Comparison of ENCODE assay signal across 8 cellular contexts in genomic region chr6:136791296-136792065, GRCh38. TPM values are rescaled to one million over a fixed set of nuclear protein-coding genes. Genes with fewer than 3 reads are reported as not detected.
DNase-seq lines count a peak whose midpoint lies in the region; ATAC-seq, FAIRE-seq and TF ChIP-seq lines count a peak whose summit lies in the region.

No MANE protein-coding gene starts in this region.

- no peak for TF ChIP-seq RAD21 in H1 (IDR thresholded peaks at IDR 0.05 in 1 of 2, conservative IDR thresholded peaks at IDR 0.05 in 1 of 2; ENCODE audit: low read depth in 2 of 2, low read length in 2 of 2)

- no peak overlapping the region for H3K14ac ChIP-seq in H1 (ENCODE audit: insufficient read length)

- H3K23ac ChIP-seq in H1 (ENCODE audit: insufficient read length), result no peak overlapping the region

- TF ChIP-seq EP300 in H1 (IDR thresholded peaks at IDR 0.05; ENCODE audit: borderline replicate concordance in 1 of 2, low read depth in 2 of 2, low read length in 2 of 2), result no peak

- no peak for TF ChIP-seq POLR2A in H1 (IDR thresholded peaks at IDR 0.05; ENCODE audit: control extremely low read depth in 1 of 2, low read depth in 2 of 2, low read length in 2 of 2)

- H3K4me2 ChIP-seq in H1 (ENCODE audit: insufficient read depth in 1 of 2, low read depth in 2 of 2, low read length in 2 of 2), result peak overlapping the region; percentile 71 to 90

- peaks cover 28% of the 10 kb centered on the region for H3K36me3 Mint-ChIP-seq in activated CD8-positive, alpha-beta T cell treated with anti-CD3 and anti-CD28 coated beads, Interleukin-2, amount 10 ng/mL, durations not matched to agents 7 days and 5 days (ENCODE audit: low read depth)
- peaks cover 6% of the 10 kb centered on the region for H3K36me3 Mint-ChIP-seq in mesothelial cell of epicardium

- no peaks in the 10 kb centered on the region for H3K79me2 ChIP-seq in H1 (ENCODE audit: control insufficient read depth in 1 of 2, insufficient read depth in 2 of 2, low read length in 2 of 2)

- H3K27ac ChIP-seq in H1 (ENCODE audit: low read depth, low read length), result no peak overlapping the region

- in situ Hi-C loops in ACHN (cut with HindIII; ENCODE audit: low pct_ligation_motif_present, low pct_unique_long_range_greater_than_20kb, low sequenced_read_pairs), result no loop called here

- no peaks in the 10 kb centered on the region for H3K9me3 Mint-ChIP-seq in activated CD8-positive, alpha-beta T cell treated with anti-CD3 and anti-CD28 coated beads, Interleukin-2, amount 10 ng/mL, durations not matched to agents 7 days and 5 days (ENCODE audit: insufficient read depth)
- H3K9me3 Mint-ChIP-seq in mesothelial cell of epicardium, result peaks cover 6% of the 10 kb centered on the region

- H3K4me3 ChIP-seq in H1 (ENCODE audit: extremely low read depth in 1 of 4, insufficient read depth in 2 of 4, low read depth in 3 of 4, low read length in 4 of 4), result peak overlapping the region; percentile 42 to 78 (median 70)

- no peak overlapping the region for H2BK120ac ChIP-seq in H1 (replicated peaks; ENCODE audit: low read depth, low read length)

- no peak overlapping the region for H4K8ac ChIP-seq in H1 (ENCODE audit: extremely low read depth, insufficient read depth, low read length)

- 0 out of 7 replicates have a peak, but pooled peaks cover 0 to 9% (median 1%) of the 10 kb centered on the region in 4 experiments for H3K4me1 ChIP-seq in H1 (replicated peaks in 1 of 4; ENCODE audit: control insufficient read depth in 3 of 4, insufficient read depth in 4 of 4, low read length in 3 of 4)

- H2BK15ac ChIP-seq in H1 (ENCODE audit: low read length), result no peak overlapping the region

- no peaks in the 10 kb centered on the region for H3K9me3 ChIP-seq in H1 (ENCODE audit: insufficient read depth in 2 of 2, low read depth in 1 of 2, low read length in 1 of 2)

- 4% methylated on average over 55 of the region's 60 CpGs; no CpG with 5 or more reads in 1 of the 2 experiments for WGBS in H1 (ENCODE audit: extremely low coverage in 1 of 2, insufficient coverage in 1 of 2, insufficient read length in 1 of 2, insufficient replicate concordance in 2 of 2, low coverage in 1 of 2, low lambda C conversion rate in 2 of 2, missing lambda C conversion rate in 1 of 2), 2 experiments

- peaks cover 8 to 31% (median 19%) of the 10 kb centered on the region in 4 experiments; a peak in 6 of 7 replicates for H3K27me3 ChIP-seq in H1 (replicated peaks in 1 of 4; ENCODE audit: control insufficient read depth in 3 of 4, extremely low read depth in 1 of 4, insufficient read depth in 3 of 4, low read length in 3 of 4)

- peak overlapping the region; percentile 96 for H3K4me3 Mint-ChIP-seq in activated CD8-positive, alpha-beta T cell treated with anti-CD3 and anti-CD28 coated beads, Interleukin-2, amount 10 ng/mL, durations not matched to agents 7 days and 5 days
- H3K4me3 Mint-ChIP-seq in mesothelial cell of epicardium, result peak overlapping the region; percentile 84

- POLR2A ChIA-PET in activated CD8-positive, alpha-beta T cell treated with anti-CD3 and anti-CD28 coated beads, Interleukin-2, amount 10 ng/mL, durations not matched to agents 7 days and 5 days (lab: Charles Lee), result interaction anchor here (0.7 to 3.4 kb wide), 20 partner anchors 11 to 501 kb away, joined by 3 to 43 read pairs (median 4); partner anchors contain the start of gene BCLAF1
- POLR2A ChIA-PET in H1 (lab: Charles Lee; ENCODE audit: partially characterized antibody), result interaction anchor here (1.0 to 1.7 kb wide), 6 partner anchors 26 to 502 kb away, joined by 3 to 7 read pairs (median 4); partner anchors contain the start of genes BCLAF1 and PEX7

- no peak overlapping the region for H2BK5ac ChIP-seq in H1 (ENCODE audit: low read depth, low read length)

- no peak overlapping the region for H2AK5ac ChIP-seq in H1 (ENCODE audit: low read depth, low read length)

- no peaks in the 10 kb centered on the region for H3K36me3 ChIP-seq in H1 (ENCODE audit: control insufficient read depth in 2 of 4, insufficient read depth in 4 of 4, low read length in 3 of 4)

- no peak overlapping the region for H2BK12ac ChIP-seq in H1 (ENCODE audit: low read depth, low read length)

- H3K23me2 ChIP-seq in H1 (ENCODE audit: low read depth, low read length), result peaks cover 12% of the 10 kb centered on the region; the same call in 1 of the 2 replicates

- H4K91ac ChIP-seq in H1 (replicated peaks; ENCODE audit: insufficient read length, low read length), result no peak overlapping the region

- peak overlapping the region; percentile 81 for H3K27ac Mint-ChIP-seq in activated CD8-positive, alpha-beta T cell treated with anti-CD3 and anti-CD28 coated beads, Interleukin-2, amount 10 ng/mL, durations not matched to agents 7 days and 5 days
- H3K27ac Mint-ChIP-seq in mesothelial cell of epicardium, result peak overlapping the region; percentile 76

- peak overlapping the region; percentile 35 for H2AFZ ChIP-seq in H1 (ENCODE audit: low read length)

- H3K27me3 Mint-ChIP-seq in activated CD8-positive, alpha-beta T cell treated with anti-CD3 and anti-CD28 coated beads, Interleukin-2, amount 10 ng/mL, durations not matched to agents 7 days and 5 days (ENCODE audit: low read depth), result no peaks in the 10 kb centered on the region
- peaks cover 9% of the 10 kb centered on the region for H3K27me3 Mint-ChIP-seq in mesothelial cell of epicardium (ENCODE audit: low read depth)

- peak; percentile 33 for ATAC-seq in GM18508 (IDR thresholded peaks at IDR 0.05; ENCODE audit: insufficient read depth, unreplicated experiment)
- ATAC-seq in HG02973 (IDR thresholded peaks at IDR 0.05; ENCODE audit: unreplicated experiment), result peak; percentile 27
- peak; percentile 14 for ATAC-seq in activated CD8-positive, alpha-beta T cell treated with anti-CD3 and anti-CD28 coated beads, Interleukin-2, amount 10 ng/mL, durations not matched to agents 7 days and 5 days

- CTCF ChIA-PET in activated CD8-positive, alpha-beta T cell treated with anti-CD3 and anti-CD28 coated beads, Interleukin-2, amount 10 ng/mL, durations not matched to agents 7 days and 5 days (lab: Charles Lee), result interaction anchor here (0.6 to 9.6 kb wide), 75 partner anchors 9 to 502 kb away, joined by 3 to 496 read pairs (median 7); partner anchors contain the start of genes BCLAF1, PEX7 and SLC35D3
- CTCF ChIA-PET in H1 (lab: Charles Lee; ENCODE audit: partially characterized antibody), result interaction anchor here (0.6 to 4.7 kb wide), 45 partner anchors 10 to 247 kb away, joined by 3 to 99 read pairs (median 4); no protein-coding TSS in a partner anchor

- H3K79me1 ChIP-seq in H1 (ENCODE audit: low read depth, low read length), result no peaks in the 10 kb centered on the region

- TF ChIP-seq CTCF in H1 (IDR thresholded peaks at IDR 0.05; ENCODE audit: control extremely low read depth in 1 of 3, insufficient read depth in 1 of 3, low read depth in 1 of 3, low read length in 3 of 3) (no peak), mesothelial cell of epicardium (IDR thresholded peaks at IDR 0.05; ENCODE audit: unreplicated experiment) (no peak)

- no peak for FAIRE-seq in H1 (lab: Jason Lieb, UNC)

- H4K5ac ChIP-seq in H1 (ENCODE audit: insufficient read length, low read depth, low read length), result no peak overlapping the region

- no peak overlapping the region for H3K4ac ChIP-seq in H1 (replicated peaks; ENCODE audit: insufficient read length, low read depth, low read length)

- H2BK20ac ChIP-seq in H1 (ENCODE audit: low read length), result no peak overlapping the region

- peaks cover 40% of the 10 kb centered on the region for H3K4me1 Mint-ChIP-seq in activated CD8-positive, alpha-beta T cell treated with anti-CD3 and anti-CD28 coated beads, Interleukin-2, amount 10 ng/mL, durations not matched to agents 7 days and 5 days (ENCODE audit: low read depth)
- H3K4me1 Mint-ChIP-seq in mesothelial cell of epicardium, result peaks cover 40% of the 10 kb centered on the region

- no peak overlapping the region for H3K56ac ChIP-seq in H1 (replicated peaks; ENCODE audit: insufficient read length, low read depth, low read length)

- peaks cover 0 to 5% of the 10 kb centered on the region in 2 experiments for H4K20me1 ChIP-seq in H1 (replicated peaks in 1 of 2; ENCODE audit: control insufficient read depth in 1 of 2, insufficient read depth in 2 of 2, low read length in 2 of 2)

- DNase-seq in ACHN (peak; percentile 41), NCI-H510A treated with DMSO at 0.1 percent for 48 hours (lab: John Stamatoyannopoulos, UW) (peak; percentile 34), H1 (ENCODE audit: low read depth in 1 of 2, low spot score in 2 of 2) (no peak), mesothelial cell of epicardium (ENCODE audit: low spot score in 2 of 2, unreplicated experiment in 2 of 2) (peak in 1 of 2 experiments; percentile 42)
- peak; percentile 65 for DNase-seq in activated CD8-positive, alpha-beta T cell treated with anti-CD3 and anti-CD28 coated beads, Interleukin-2, amount 10 ng/mL, durations not matched to agents 7 days and 5 days
- DNase-seq in stimulated activated CD8-positive, alpha-beta memory T cell treated with anti-CD3 and anti-CD28 coated beads, Interleukin-4, amount 100 ng/mL, for 48 hours, result peak; percentile 62

- peak overlapping the region in 1 of 4 experiments; percentile 35; a peak in 1 of 7 replicates for H3K9ac ChIP-seq in H1 (replicated peaks in 1 of 4; ENCODE audit: extremely low read depth in 1 of 4, low read depth in 3 of 4, low read length in 3 of 4)

- no peak overlapping the region; the same call in none of the 2 replicates for H3K18ac ChIP-seq in H1 (ENCODE audit: extremely low read depth, low read length)

RNA-seq across cellular contexts. Expression of gene MAP3K5, which starts 0.8 kb away (rescaled TPM):
- 10 to 100 TPM; 15.0 to 15.1 TPM for total RNA-seq in activated CD8-positive, alpha-beta T cell treated with anti-CD3 and anti-CD28 coated beads, Interleukin-2, amount 10 ng/mL, durations not matched to agents 7 days and 5 days
- total RNA-seq in H1 (2021; fragmentation: NEBNext Ultra II Directional; extraction: Animal tissue kit (Norgen Biotek cat#: 25700)), result 2.4 and 2.6 TPM in 2 replicates
- 0.41 and 0.63 TPM in 2 replicates for polyA plus RNA-seq in H1 (2011; rRNA removed)
- 0.76 TPM for polyA plus RNA-seq in H1 (2011; cell fraction: cytosol; rRNA removed)
- polyA plus RNA-seq in H1 (2011; cell fraction: nucleus; rRNA removed), result 0.56 TPM
- polyA plus RNA-seq in H1 (2012, experiment 1 of 2), result 1.2 to 1.9 TPM (median 1.5 TPM) in 4 replicates
- 0.12 TPM for polyA plus RNA-seq in H1 (2012, experiment 2 of 2)
- 1.2 TPM for polyA plus RNA-seq in H1 (2013, experiment 1 of 2)
- polyA plus RNA-seq in H1 (2013, experiment 2 of 2), result 1.2 TPM
- polyA minus RNA-seq in H1 (2011; rRNA and poly(A)+ RNA removed), result 2.1 and 2.3 TPM in 2 replicates
- polyA minus RNA-seq in H1 (2011; cell fraction: cytosol; rRNA and poly(A)+ RNA removed), result 1.6 TPM
- 2.7 TPM for polyA minus RNA-seq in H1 (2011; cell fraction: nucleus; rRNA and poly(A)+ RNA removed)
- 8.3 to 9.5 TPM (median 8.9 TPM) in 3 replicates for total RNA-seq in mesothelial cell of epicardium

RNA-seq across cellular contexts. Expression of gene PEX7, which starts 30.9 kb away (rescaled TPM):
- total RNA-seq in activated CD8-positive, alpha-beta T cell treated with anti-CD3 and anti-CD28 coated beads, Interleukin-2, amount 10 ng/mL, durations not matched to agents 7 days and 5 days, result 1 to 10 TPM; 2.5 to 3.3 TPM
- 6.4 and 6.7 TPM in 2 replicates for total RNA-seq in H1 (2021; fragmentation: NEBNext Ultra II Directional; extraction: Animal tissue kit (Norgen Biotek cat#: 25700))
- 10.5 and 11.0 TPM in 2 replicates for polyA plus RNA-seq in H1 (2011; rRNA removed)
- polyA plus RNA-seq in H1 (2011; cell fraction: cytosol; rRNA removed), result 13.6 TPM
- polyA plus RNA-seq in H1 (2011; cell fraction: nucleus; rRNA removed), result 5.2 TPM
- 5.2 to 9.2 TPM (median 7.9 TPM) in 4 replicates for polyA plus RNA-seq in H1 (2012, experiment 1 of 2)
- 2.3 TPM for polyA plus RNA-seq in H1 (2012, experiment 2 of 2)
- polyA plus RNA-seq in H1 (2013, experiment 1 of 2), result 5.8 TPM
- polyA plus RNA-seq in H1 (2013, experiment 2 of 2), result 6.1 TPM
- polyA minus RNA-seq in H1 (2011; rRNA and poly(A)+ RNA removed), result 5.9 and 7.9 TPM in 2 replicates
- 7.2 TPM for polyA minus RNA-seq in H1 (2011; cell fraction: cytosol; rRNA and poly(A)+ RNA removed)
- 16.1 TPM for polyA minus RNA-seq in H1 (2011; cell fraction: nucleus; rRNA and poly(A)+ RNA removed)
- total RNA-seq in mesothelial cell of epicardium, result 6.8 to 8.3 TPM (median 7.8 TPM) in 3 replicates

Comparison
In these comparisons a context has a peak if more than half of its experiments do, and no peak if none do; other contexts are left out.
1. DNase-seq: peak in ACHN (single experiment), NCI-H510A treated with DMSO at 0.1 percent for 48 hours (single experiment), activated CD8-positive, alpha-beta T cell treated with anti-CD3 and anti-CD28 coated beads, Interleukin-2, amount 10 ng/mL, durations not matched to agents 7 days and 5 days (single experiment) and stimulated activated CD8-positive, alpha-beta memory T cell treated with anti-CD3 and anti-CD28 coated beads, Interleukin-4, amount 100 ng/mL, for 48 hours (single experiment); none in H1 (0 of 2).
2. Peak in every context shown above with its lines, with median percentiles within 50 percentile points of each other: ATAC-seq.